8 cellular contexts compared by ENCODE assay signal in the genomic region with DNA sequence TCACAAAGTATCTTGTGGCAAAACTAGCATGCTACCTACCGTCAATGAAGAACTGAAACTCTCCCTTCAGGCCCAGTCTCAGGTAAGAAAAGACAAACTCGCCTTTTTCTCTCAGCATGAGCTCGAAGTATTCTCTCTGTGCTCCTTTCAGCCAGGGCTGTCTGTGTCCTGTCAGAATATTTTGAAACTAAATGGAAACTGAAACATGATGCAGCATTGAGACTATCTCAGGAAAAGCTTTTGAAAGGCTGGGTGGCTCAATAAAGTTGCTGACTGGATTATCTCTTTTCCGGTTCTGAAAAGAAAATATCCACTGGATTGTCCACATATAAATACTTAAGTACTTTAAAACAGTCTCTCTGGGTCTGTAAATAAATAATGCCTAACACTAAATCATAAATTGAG. TPM values are rescaled to one million over a fixed set of nuclear protein-coding genes. Genes with fewer than 3 reads are reported as not detected.
DNase-seq lines count a peak whose midpoint lies in the region; ATAC-seq, FAIRE-seq and TF ChIP-seq lines count a peak whose summit lies in the region.

No MANE protein-coding gene starts in this region.

- no peak for FAIRE-seq in K562 (lab: Jason Lieb, UNC)

- peak overlapping the region; percentile 59 to 93 (median 90) for H3K27ac Mint-ChIP-seq in nephron

- H3K9ac ChIP-seq in K562 (ENCODE audit: insufficient read depth in 1 of 2, low read depth in 2 of 2, low read length in 2 of 2): peak overlapping the region in 1 of 2 experiments; percentile 75; a peak in 1 of 4 replicates

- no peaks in the 10 kb centered on the region; a peak in 2 of 5 replicates for H3K27me3 ChIP-seq in K562 (ENCODE audit: control insufficient read depth in 2 of 2, insufficient read depth in 2 of 2, low read length in 2 of 2)

- no peaks in the 10 kb centered on the region for H3K27me3 Mint-ChIP-seq in nephron (ENCODE audit: low read depth)

- WGBS in K562 (ENCODE audit: insufficient coverage, low coverage, missing lambda C conversion rate): 21% methylated on average over 4 of the region's 4 CpGs

- H3K4me3 ChIP-seq in GM12865 (ENCODE audit: low read depth, low read length): no peak overlapping the region
- H3K4me3 ChIP-seq in K562: no peak overlapping the region

- no peak for TF ChIP-seq EP300 in K562 (IDR thresholded peaks at IDR 0.05; ENCODE audit: low read length)

- intact Hi-C loops in K562 (cut with micrococcal nuclease): loop anchor here (5.0 kb wide), 1 partner anchor 70 kb away; no protein-coding TSS in a partner anchor

- peaks cover 21% of the 10 kb centered on the region for H3K9me3 Mint-ChIP-seq in nephron

- in situ Hi-C loops in K562 (cut with MboI): no loop called here

- peaks cover 3 to 6% of the 10 kb centered on the region in 2 experiments; a peak in 3 of 5 replicates for H3K4me1 ChIP-seq in K562 (replicated peaks in 1 of 2; ENCODE audit: control insufficient read depth in 2 of 2, insufficient read depth in 2 of 2, low read length in 2 of 2)

- no TSS peak for BruUV-seq in K562 (replicated peaks; lab: Mats Ljungman, UMichigan)

- peak; percentile 68 for ATAC-seq in HG02763 (IDR thresholded peaks at IDR 0.05; ENCODE audit: unreplicated experiment)
- ATAC-seq in K562: peak; percentile 53

- peak overlapping the region; percentile 87 for H2AFZ ChIP-seq in K562 (ENCODE audit: low read depth, low read length)

- no peak overlapping the region for H3K27ac ChIP-seq in K562 (ENCODE audit: extremely low read depth, low read depth, low read length)

- no peak for TF ChIP-seq CTCF in GM12865 (IDR thresholded peaks at IDR 0.05; ENCODE audit: insufficient read depth, low read depth, low read length, missing control alignments)
- TF ChIP-seq CTCF in K562 (IDR thresholded peaks at IDR 0.05 in 2 of 3, conservative IDR thresholded peaks at IDR 0.05 in 1 of 3; ENCODE audit: insufficient read depth in 2 of 3, low read depth in 1 of 3, low read length in 3 of 3): no peak
- no peak for TF ChIP-seq CTCF in nephron (IDR thresholded peaks at IDR 0.05; ENCODE audit: unreplicated experiment in 3 of 3)

- H3K4me3 Mint-ChIP-seq in nephron: peak overlapping the region; percentile 56 to 69 (median 64)

- peaks cover 14% of the 10 kb centered on the region for H3K4me1 Mint-ChIP-seq in nephron

- H3K79me2 ChIP-seq in K562 (ENCODE audit: control insufficient read depth, insufficient read depth, low read length): no peaks in the 10 kb centered on the region

- TF ChIP-seq POLR2A in K562 (conservative IDR thresholded peaks at IDR 0.05): no peak

- CTCF ChIA-PET in K562 (lab: Yijun Ruan, JAX; ENCODE audit: low intra/inter-chr PET ratio): no interaction called here

- POLR2A ChIA-PET in K562 (lab: Yijun Ruan, JAX): interaction anchor here (0.6 to 1.8 kb wide), 10 partner anchors 10 to 346 kb away, joined by 3 to 10 read pairs (median 4); partner anchors contain the start of genes CALHM4 and TSPYL1

- H3K36me3 ChIP-seq in K562 (ENCODE audit: control insufficient read depth, insufficient read depth, low read length): no peaks in the 10 kb centered on the region

- peak overlapping the region; percentile 63 for H3K4me2 ChIP-seq in K562 (ENCODE audit: insufficient read depth, low read length)

- DNase-seq in GM12865 (ENCODE audit: low read depth): peak; percentile 38
- DNase-seq in K562 (ENCODE audit: extremely low read depth in 1 of 4, low spot score in 3 of 4): no peak
- DNase-seq in DMS 273 (lab: John Stamatoyannopoulos, UW; ENCODE audit: unreplicated experiment): no peak
- DNase-seq in OCI-M2 (lab: John Stamatoyannopoulos, UW; ENCODE audit: unreplicated experiment): no peak
- no peak for DNase-seq in NOMO-1 treated with dmso at 0.1 percent for 144 hours (lab: John Stamatoyannopoulos, UW; ENCODE audit: unreplicated experiment)
- no peak for DNase-seq in mesenteric fat pad (ENCODE audit: low spot score)

- H3K9me3 ChIP-seq in K562 (replicated peaks; ENCODE audit: control insufficient read depth, insufficient read depth, low read depth, low read length): no peaks in the 10 kb centered on the region

- H3K36me3 Mint-ChIP-seq in nephron (ENCODE audit: low read depth): no peaks in the 10 kb centered on the region

- no peaks in the 10 kb centered on the region for H3K9me1 ChIP-seq in K562 (ENCODE audit: control insufficient read depth, insufficient read depth, low read length)

- no peaks in the 10 kb centered on the region for H4K20me1 ChIP-seq in K562 (replicated peaks; ENCODE audit: control insufficient read depth, insufficient read depth, low read length)

- no peak for TF ChIP-seq RAD21 in K562 (CRISPR knock-in tag; conservative IDR thresholded peaks at IDR 0.05 in 1 of 2, IDR thresholded peaks at IDR 0.05 in 1 of 2)

RNA-seq across cellular contexts. Expression of gene CALHM5, which starts 0.7 kb away (rescaled TPM):
- total RNA-seq in K562 (2011; cell fraction: chromatin; rRNA removed; ENCODE audit: low replicate concordance): 0.05 TPM in 1 of 2 replicates, not detected in the other
- not detected in 2 replicates for total RNA-seq in K562 (2011; cell fraction: nucleolus; rRNA removed)
- total RNA-seq in K562 (2011; cell fraction: nucleoplasm; rRNA removed): under 0.01 TPM in 1 of 2 replicates, not detected in the other
- total RNA-seq in K562 (2014; rRNA removed) (under 0.01 and 0.08 TPM in 2 replicates), K562 (2014; rRNA removed; fragmentation: Illumina TruSeq; extraction: Trizol) (0.04 and 0.06 TPM in 2 replicates), K562 (2015; rRNA removed; fragmentation: Illumina TruSeq; extraction: Trizol) (under 0.01 TPM in 1 of 2 replicates, not detected in the other), K562 (2021) (0.02 and 0.04 TPM in 2 replicates), mesenteric fat pad (2.8 TPM)
- polyA plus RNA-seq in K562 (2011; rRNA removed) (0.01 TPM in 1 of 2 replicates, not detected in the other), K562 (2014; fragmentation: Illumina TruSeq; extraction: Trizol) (0.01 and 0.06 TPM in 2 replicates), K562 (2014; fragmentation: Nextera tagmentation; extraction: Ambion mirVana) (under 1 TPM in 1 of 2 experiments, not detected in 1; 0.04 TPM), K562 (2014; rRNA removed) (0.05 TPM in 1 of 2 replicates, not detected in the other)
- not detected in 2 replicates for polyA plus RNA-seq in K562 (2011; cell fraction: cytosol; rRNA removed)
- polyA plus RNA-seq in K562 (2011; cell fraction: nucleus; rRNA removed): not detected in 2 replicates
- polyA plus RNA-seq in K562 (2012): 0.03 and 0.04 TPM in 2 replicates
- polyA minus RNA-seq in K562 (2011; rRNA and poly(A)+ RNA removed): 0.04 TPM in 1 of 2 replicates, not detected in the other
- polyA minus RNA-seq in K562 (2011; cell fraction: cytosol; rRNA and poly(A)+ RNA removed): not detected in 2 replicates
- polyA minus RNA-seq in K562 (2011; cell fraction: nucleus; rRNA and poly(A)+ RNA removed): not detected in 2 replicates

RNA-seq across cellular contexts. Expression of gene TRAPPC3L, which starts 33.3 kb away (rescaled TPM):
- not detected in 2 replicates for total RNA-seq in K562 (2011; cell fraction: chromatin; rRNA removed; ENCODE audit: low replicate concordance)
- not detected in 2 replicates for total RNA-seq in K562 (2011; cell fraction: nucleolus; rRNA removed)
- total RNA-seq in K562 (2011; cell fraction: nucleoplasm; rRNA removed): not detected in 2 replicates
- total RNA-seq in K562 (2014; rRNA removed): not detected in 2 replicates
- total RNA-seq in K562 (2014; rRNA removed; fragmentation: Illumina TruSeq; extraction: Trizol): not detected in 2 replicates
- not detected in 2 replicates for total RNA-seq in K562 (2015; rRNA removed; fragmentation: Illumina TruSeq; extraction: Trizol)
- total RNA-seq in K562 (2021): not detected in 2 replicates
- polyA plus RNA-seq in K562 (2011; rRNA removed): not detected in 2 replicates
- polyA plus RNA-seq in K562 (2011; cell fraction: cytosol; rRNA removed): not detected in 2 replicates
- polyA plus RNA-seq in K562 (2011; cell fraction: nucleus; rRNA removed): not detected in 2 replicates
- polyA plus RNA-seq in K562 (2012): 0.04 TPM in 1 of 2 replicates, not detected in the other
- polyA plus RNA-seq in K562 (2014; fragmentation: Illumina TruSeq; extraction: Trizol): not detected in 2 replicates
- polyA plus RNA-seq in K562 (2014; fragmentation: Nextera tagmentation; extraction: Ambion mirVana): not detected
- polyA plus RNA-seq in K562 (2014; rRNA removed): not detected in 2 replicates
- polyA minus RNA-seq in K562 (2011; rRNA and poly(A)+ RNA removed): not detected in 2 replicates
- polyA minus RNA-seq in K562 (2011; cell fraction: cytosol; rRNA and poly(A)+ RNA removed): not detected in 2 replicates
- polyA minus RNA-seq in K562 (2011; cell fraction: nucleus; rRNA and poly(A)+ RNA removed): not detected in 2 replicates
- total RNA-seq in mesenteric fat pad: not detected

RNA-seq across cellular contexts. Expression of gene CALHM4, which starts 41.4 kb away (rescaled TPM):
- not detected in 2 replicates for total RNA-seq in K562 (2011; cell fraction: chromatin; rRNA removed; ENCODE audit: low replicate concordance)
- not detected in 2 replicates for total RNA-seq in K562 (2011; cell fraction: nucleolus; rRNA removed)
- total RNA-seq in K562 (2011; cell fraction: nucleoplasm; rRNA removed): not detected in 2 replicates
- not detected in 2 replicates for total RNA-seq in K562 (2014; rRNA removed)
- total RNA-seq in K562 (2014; rRNA removed; fragmentation: Illumina TruSeq; extraction: Trizol): not detected in 2 replicates
- total RNA-seq in K562 (2015; rRNA removed; fragmentation: Illumina TruSeq; extraction: Trizol): not detected in 2 replicates
- not detected in 2 replicates for total RNA-seq in K562 (2021)
- polyA plus RNA-seq in K562 (2011; rRNA removed): not detected in 2 replicates
- not detected in 2 replicates for polyA plus RNA-seq in K562 (2011; cell fraction: cytosol; rRNA removed)
- polyA plus RNA-seq in K562 (2011; cell fraction: nucleus; rRNA removed): not detected in 2 replicates
- polyA plus RNA-seq in K562 (2012): not detected in 2 replicates
- polyA plus RNA-seq in K562 (2014; fragmentation: Illumina TruSeq; extraction: Trizol): not detected in 2 replicates
- not detected for polyA plus RNA-seq in K562 (2014; fragmentation: Nextera tagmentation; extraction: Ambion mirVana)
- not detected in 2 replicates for polyA plus RNA-seq in K562 (2014; rRNA removed)
- polyA minus RNA-seq in K562 (2011; rRNA and poly(A)+ RNA removed): not detected in 2 replicates
- not detected in 2 replicates for polyA minus RNA-seq in K562 (2011; cell fraction: cytosol; rRNA and poly(A)+ RNA removed)
- not detected in 2 replicates for polyA minus RNA-seq in K562 (2011; cell fraction: nucleus; rRNA and poly(A)+ RNA removed)
- total RNA-seq in mesenteric fat pad: not detected

RNA-seq across cellular contexts. Expression of gene CALHM6, which starts 51.0 kb away (rescaled TPM):
- not detected in 2 replicates for total RNA-seq in K562 (2011; cell fraction: chromatin; rRNA removed; ENCODE audit: low replicate concordance)
- total RNA-seq in K562 (2011; cell fraction: nucleolus; rRNA removed): not detected in 2 replicates
- total RNA-seq in K562 (2011; cell fraction: nucleoplasm; rRNA removed): not detected in 2 replicates
- total RNA-seq in K562 (2014; rRNA removed) (not detected in 2 replicates), K562 (2014; rRNA removed; fragmentation: Illumina TruSeq; extraction: Trizol) (not detected in 2 replicates), K562 (2015; rRNA removed; fragmentation: Illumina TruSeq; extraction: Trizol) (not detected in 2 replicates), K562 (2021) (not detected in 2 replicates), mesenteric fat pad (0.77 TPM)
- polyA plus RNA-seq in K562 (2011; rRNA removed) (0.24 TPM in 1 of 2 replicates, not detected in the other), K562 (2014; fragmentation: Illumina TruSeq; extraction: Trizol) (not detected in 2 replicates), K562 (2014; fragmentation: Nextera tagmentation; extraction: Ambion mirVana) (not detected), K562 (2014; rRNA removed) (not detected in 2 replicates)
- not detected in 2 replicates for polyA plus RNA-seq in K562 (2011; cell fraction: cytosol; rRNA removed)
- polyA plus RNA-seq in K562 (2011; cell fraction: nucleus; rRNA removed): not detected in 2 replicates
- not detected in 2 replicates for polyA plus RNA-seq in K562 (2012)
- polyA minus RNA-seq in K562 (2011; rRNA and poly(A)+ RNA removed): not detected in 2 replicates
- polyA minus RNA-seq in K562 (2011; cell fraction: cytosol; rRNA and poly(A)+ RNA removed): not detected in 2 replicates
- not detected in 2 replicates for polyA minus RNA-seq in K562 (2011; cell fraction: nucleus; rRNA and poly(A)+ RNA removed)

RNA-seq across cellular contexts. Expression of gene RWDD1, which starts 59.1 kb away (rescaled TPM):
- total RNA-seq in K562 (2011; cell fraction: chromatin; rRNA removed; ENCODE audit: low replicate concordance): 5.0 and 8.2 TPM in 2 replicates
- 1.8 and 2.4 TPM in 2 replicates for total RNA-seq in K562 (2011; cell fraction: nucleolus; rRNA removed)
- 6.2 and 6.5 TPM in 2 replicates for total RNA-seq in K562 (2011; cell fraction: nucleoplasm; rRNA removed)
- total RNA-seq in K562 (2014; rRNA removed) (31.9 and 36.2 TPM in 2 replicates), K562 (2014; rRNA removed; fragmentation: Illumina TruSeq; extraction: Trizol) (63.9 and 72.5 TPM in 2 replicates), K562 (2015; rRNA removed; fragmentation: Illumina TruSeq; extraction: Trizol) (69.4 and 77.3 TPM in 2 replicates), K562 (2021) (37.3 and 42.8 TPM in 2 replicates), mesenteric fat pad (49.7 TPM)
- polyA plus RNA-seq in K562 (2011; rRNA removed) (40.4 and 42.9 TPM in 2 replicates), K562 (2014; fragmentation: Illumina TruSeq; extraction: Trizol) (64.1 and 89.8 TPM in 2 replicates), K562 (2014; fragmentation: Nextera tagmentation; extraction: Ambion mirVana) (10 to 100 TPM; 48.7 to 53.2 TPM), K562 (2014; rRNA removed) (44.4 and 48.0 TPM in 2 replicates)
- polyA plus RNA-seq in K562 (2011; cell fraction: cytosol; rRNA removed): 14.8 and 24.2 TPM in 2 replicates
- 9.8 and 12.7 TPM in 2 replicates for polyA plus RNA-seq in K562 (2011; cell fraction: nucleus; rRNA removed)
- 35.1 and 39.5 TPM in 2 replicates for polyA plus RNA-seq in K562 (2012)
- 18.0 and 22.8 TPM in 2 replicates for polyA minus RNA-seq in K562 (2011; rRNA and poly(A)+ RNA removed)
- 8.6 and 9.0 TPM in 2 replicates for polyA minus RNA-seq in K562 (2011; cell fraction: cytosol; rRNA and poly(A)+ RNA removed)
- 3.9 and 5.7 TPM in 2 replicates for polyA minus RNA-seq in K562 (2011; cell fraction: nucleus; rRNA and poly(A)+ RNA removed)
